Comparison of ENCODE assay signal across 19 cellular contexts in the genomic region with DNA sequence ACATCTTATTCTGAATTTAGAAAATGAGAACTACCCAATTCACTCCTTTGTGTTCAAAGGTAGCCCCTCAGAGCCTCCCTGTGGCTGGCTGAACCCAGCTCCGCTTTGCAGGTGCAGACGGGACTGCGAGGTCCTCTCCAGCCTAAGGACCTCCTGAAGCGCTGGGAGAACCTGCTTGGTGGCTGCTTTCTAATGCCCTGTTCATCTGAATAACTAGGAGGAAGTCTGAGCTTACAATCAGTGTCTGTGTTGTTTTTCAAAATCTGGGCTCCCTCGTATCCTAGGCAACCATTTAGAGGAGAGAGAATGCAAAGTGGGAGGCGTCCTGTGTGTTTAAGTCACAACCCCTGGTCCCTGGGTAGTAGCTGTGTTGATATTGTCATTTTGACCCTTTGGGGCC.
"Had no signal": no experiment of that assay in that cellular context is flagged by ENCODE, and none has a peak within 500 bp of the region (broad histone marks: within the 10 kb centered on the region; RNA-seq: fewer than 3 reads in every experiment).

No MANE protein-coding gene starts in this region.

- H3K27ac ChIP-seq: epithelial cell of prostate, thoracic aorta, upper lobe of left lung had no signal

- DNase-seq: activated CD4-positive, alpha-beta T cell treated with anti-CD3 and anti-CD28 coated beads, Interleukin-2, amount 10 ng/mL, durations not matched to agents 7 days and 5 days; activated CD8-positive, alpha-beta memory T cell treated with anti-CD3 and anti-CD28 coated beads for 24 hours; activated CD8-positive, alpha-beta memory T cell treated with anti-CD3 and anti-CD28 coated beads, Interleukin-2, amount 50 U/mL, for 48 hours; activated effector memory CD4-positive, alpha-beta T cell treated with Interleukin-2 at 50 U/mL for 16 hours; activated naive CD4-positive, alpha-beta T cell treated with anti-CD3 and anti-CD28 coated beads, Interleukin-2, amount 10 ng/mL, durations not matched to agents 7 days and 5 days; activated naive CD8-positive, alpha-beta T cell treated with anti-CD3 and anti-CD28 coated beads, Interleukin-2, amount 50 U/mL, for 24 hours; activated T-cell treated with anti-CD3 and anti-CD28 coated beads, Interleukin-2, amount 50 U/mL, for 48 hours; anterior cingulate cortex; caudate nucleus; endodermal cell; foreskin melanocyte; kidney glomerular epithelial cell; left ventricle myocardium superior; stimulated activated naive B cell treated with anti-CD40 and anti-IgM and Interleukin-4, amounts not matched to agents 10 μg/mL and 1 μg/mL and 100 μg/mL, for 72 hours; upper lobe of left lung had no signal

- H3K4me3 ChIP-seq: thoracic aorta, upper lobe of left lung had no signal

- H3K27me3 ChIP-seq: upper lobe of left lung had no signal

- FAIRE-seq: colon had no signal

- H3K9me3 ChIP-seq: thoracic aorta had no signal

- H3K36me3 ChIP-seq: thoracic aorta, upper lobe of left lung had no signal

- H3K4me1 ChIP-seq: upper lobe of left lung had no signal

- ATAC-seq: activated CD4-positive, CD25-positive, alpha-beta regulatory T cell treated with anti-CD3 and anti-CD28 coated beads, Interleukin-2, amount 50 U/mL, for 24 hours; activated naive CD8-positive, alpha-beta T cell treated with anti-CD3 and anti-CD28 coated beads, Interleukin-2, amount 50 U/mL, for 24 hours; left ventricle myocardium superior; stimulated activated naive B cell treated with anti-CD40 and anti-IgM and Interleukin-4, amounts not matched to agents 10 μg/mL and 1 μg/mL and 100 μg/mL, for 72 hours had no signal
